ENCODE assay signal across 8 cellular contexts in genomic region chr19:45178262-45179062, GRCh38. TPM values are rescaled to one million over a fixed set of nuclear protein-coding genes. Genes with fewer than 3 reads are reported as not detected.
DNase-seq lines count a peak whose midpoint lies in the region; ATAC-seq lines count a peak whose summit lies in the region.

TSS of gene BLOC1S3 (plus strand) at chr19:45178784. CDS start at chr19:45179297, 513 bp downstream.

- no peaks in the 10 kb centered on the region for H3K36me3 ChIP-seq in GM23248 (ENCODE audit: low read depth)

- peaks cover 28% of the 10 kb centered on the region for H3K79me2 ChIP-seq in GM23248 (ENCODE audit: insufficient read depth)

- H3K27me3 ChIP-seq in GM23248 (replicated peaks; ENCODE audit: insufficient read depth), result no peaks in the 10 kb centered on the region

- peak within 1 kb of the TSS; percentile 87 for H3K4me2 ChIP-seq in GM23248 (ENCODE audit: unreplicated experiment)

- H3K27ac Mint-ChIP-seq in activated T-helper 1 cell treated with anti-CD3 and anti-CD28 coated beads, Interleukin-12 subunit alpha, Interleukin-12 subunit beta, Interleukin-2, Interleukin-4 antibody, amounts not matched to agents 30 ng/mL and 10 ng/mL and 1 ng/mL, durations not matched to agents 14 hours and 24 hours and 36 hours, result peak within 1 kb of the TSS; percentile 88
- H3K27ac Mint-ChIP-seq in naive B cell, result peak within 1 kb of the TSS; percentile 90 to 99 (median 96)
- H3K27ac Mint-ChIP-seq in stimulated activated memory B cell treated with anti-CD40 and anti-IgM and Interleukin-4, amounts not matched to agents 10 μg/mL and 1 μg/mL and 100 μg/mL, for 72 hours, result peak within 1 kb of the TSS; percentile 75

- H3K36me3 Mint-ChIP-seq in activated T-helper 1 cell treated with anti-CD3 and anti-CD28 coated beads, Interleukin-12 subunit alpha, Interleukin-12 subunit beta, Interleukin-2, Interleukin-4 antibody, amounts not matched to agents 30 ng/mL and 10 ng/mL and 1 ng/mL, durations not matched to agents 14 hours and 24 hours and 36 hours (ENCODE audit: low read depth), result peaks cover 9% of the 10 kb centered on the region
- H3K36me3 Mint-ChIP-seq in naive B cell, result peaks cover 0 to 13% of the 10 kb centered on the region in 2 donors
- peaks cover 23% of the 10 kb centered on the region for H3K36me3 Mint-ChIP-seq in stimulated activated memory B cell treated with anti-CD40 and anti-IgM and Interleukin-4, amounts not matched to agents 10 μg/mL and 1 μg/mL and 100 μg/mL, for 72 hours

- H3K9ac ChIP-seq in GM23248, result peak within 1 kb of the TSS; percentile 97

- H2AFZ ChIP-seq in GM23248, result peak within 1 kb of the TSS; percentile 68

- no peaks in the 10 kb centered on the region for H3K27me3 Mint-ChIP-seq in activated T-helper 1 cell treated with anti-CD3 and anti-CD28 coated beads, Interleukin-12 subunit alpha, Interleukin-12 subunit beta, Interleukin-2, Interleukin-4 antibody, amounts not matched to agents 30 ng/mL and 10 ng/mL and 1 ng/mL, durations not matched to agents 14 hours and 24 hours and 36 hours (ENCODE audit: insufficient read depth)
- H3K27me3 Mint-ChIP-seq in naive B cell, result no peaks in the 10 kb centered on the region
- no peaks in the 10 kb centered on the region for H3K27me3 Mint-ChIP-seq in stimulated activated memory B cell treated with anti-CD40 and anti-IgM and Interleukin-4, amounts not matched to agents 10 μg/mL and 1 μg/mL and 100 μg/mL, for 72 hours

- peak within 1 kb of the TSS; percentile 90 for H3K4me3 ChIP-seq in GM23248

- 1% methylated on average over 45 to 49 of the region's 50 CpGs for WGBS in GM23248 (ENCODE audit: low coverage in 1 of 2, low lambda C conversion rate in 2 of 2, missing lambda C conversion rate in 2 of 2), 2 experiments

- no peaks in the 10 kb centered on the region for H3K9me3 ChIP-seq in GM23248 (ENCODE audit: low read depth)

- peak; percentile 78 for ATAC-seq in naive B cell (ENCODE audit: low read depth in 2 of 2)
- peak; percentile 97 for ATAC-seq in stimulated activated memory B cell treated with anti-CD40 and anti-IgM and Interleukin-4, amounts not matched to agents 10 μg/mL and 1 μg/mL and 100 μg/mL, for 72 hours

- no peaks in the 10 kb centered on the region for H3K9me3 Mint-ChIP-seq in activated T-helper 1 cell treated with anti-CD3 and anti-CD28 coated beads, Interleukin-12 subunit alpha, Interleukin-12 subunit beta, Interleukin-2, Interleukin-4 antibody, amounts not matched to agents 30 ng/mL and 10 ng/mL and 1 ng/mL, durations not matched to agents 14 hours and 24 hours and 36 hours
- no peaks in the 10 kb centered on the region for H3K9me3 Mint-ChIP-seq in naive B cell
- no peaks in the 10 kb centered on the region for H3K9me3 Mint-ChIP-seq in stimulated activated memory B cell treated with anti-CD40 and anti-IgM and Interleukin-4, amounts not matched to agents 10 μg/mL and 1 μg/mL and 100 μg/mL, for 72 hours

- peak within 1 kb of the TSS; percentile 88 for H3K4me3 Mint-ChIP-seq in activated T-helper 1 cell treated with anti-CD3 and anti-CD28 coated beads, Interleukin-12 subunit alpha, Interleukin-12 subunit beta, Interleukin-2, Interleukin-4 antibody, amounts not matched to agents 30 ng/mL and 10 ng/mL and 1 ng/mL, durations not matched to agents 14 hours and 24 hours and 36 hours
- H3K4me3 Mint-ChIP-seq in naive B cell, result peak within 1 kb of the TSS; percentile 80 to 98 (median 94)
- peak within 1 kb of the TSS; percentile 78 for H3K4me3 Mint-ChIP-seq in stimulated activated memory B cell treated with anti-CD40 and anti-IgM and Interleukin-4, amounts not matched to agents 10 μg/mL and 1 μg/mL and 100 μg/mL, for 72 hours

- H3K4me1 Mint-ChIP-seq in activated T-helper 1 cell treated with anti-CD3 and anti-CD28 coated beads, Interleukin-12 subunit alpha, Interleukin-12 subunit beta, Interleukin-2, Interleukin-4 antibody, amounts not matched to agents 30 ng/mL and 10 ng/mL and 1 ng/mL, durations not matched to agents 14 hours and 24 hours and 36 hours (ENCODE audit: low read depth), result peaks cover 19% of the 10 kb centered on the region
- H3K4me1 Mint-ChIP-seq in naive B cell, result peaks cover 31 to 45% (median 44%) of the 10 kb centered on the region in 3 donors
- peaks cover 41% of the 10 kb centered on the region for H3K4me1 Mint-ChIP-seq in stimulated activated memory B cell treated with anti-CD40 and anti-IgM and Interleukin-4, amounts not matched to agents 10 μg/mL and 1 μg/mL and 100 μg/mL, for 72 hours

- H3K9me2 ChIP-seq in GM23248 (ENCODE audit: insufficient read depth), result no peaks in the 10 kb centered on the region

- intact Hi-C loops in activated T-helper 1 cell treated with anti-CD3 and anti-CD28 coated beads, Interleukin-12 subunit alpha, Interleukin-12 subunit beta, Interleukin-2, Interleukin-4 antibody, amounts not matched to agents 30 ng/mL and 10 ng/mL and 1 ng/mL, durations not matched to agents 14 hours and 24 hours and 36 hours (cut with micrococcal nuclease), result loop anchor here (1.0 to 10.0 kb wide), 14 partner anchors 14 to 1676 kb away; partner anchors contain the start of genes AP2S1, CLASRP, ERCC1 and ERCC2

- in situ Hi-C loops in GM23248 (cut with MboI), result no loop called here

- H3K27ac ChIP-seq in GM23248, result peak within 1 kb of the TSS; percentile 100

- H4K20me1 ChIP-seq in GM23248 (ENCODE audit: insufficient read depth), result no peaks in the 10 kb centered on the region

- peaks cover 14% of the 10 kb centered on the region; the same call in 1 of the 2 replicates for H3F3A ChIP-seq in GM23248 (ENCODE audit: insufficient read depth)

- peak; percentile 100 for DNase-seq in EH (ENCODE audit: low read depth)
- DNase-seq in GM23248, result peak; percentile 100
- DNase-seq in Kasumi-1 (lab: John Stamatoyannopoulos, UW), result peak; percentile 100
- peak; percentile 100 for DNase-seq in RPMI7951 (ENCODE audit: low read depth)
- peak; percentile 100 for DNase-seq in activated T-helper 1 cell treated with anti-CD3 and anti-CD28 coated beads, Interleukin-12 subunit alpha, Interleukin-12 subunit beta, Interleukin-2, Interleukin-4 antibody, amounts not matched to agents 30 ng/mL and 10 ng/mL and 1 ng/mL, durations not matched to agents 14 hours and 24 hours and 36 hours (ENCODE audit: low spot score)
- DNase-seq in fibroblast of gingiva (ENCODE audit: low read depth), result peak; percentile 100
- peak; percentile 100 for DNase-seq in naive B cell

- 0 out of 2 replicates have a peak, but pooled peaks cover 13% of the 10 kb centered on the region for H3K4me1 ChIP-seq in GM23248 (ENCODE audit: insufficient read depth)

RNA-seq across cellular contexts. Expression of gene BLOC1S3, which starts in this region (rescaled TPM):
- 4.3 and 9.0 TPM in 2 replicates for total RNA-seq in GM23248 (2014; rRNA removed; shearing (Covaris generic))
- polyA plus RNA-seq in GM23248 (2016; fragmentation: Nextera tagmentation; extraction: Ambion mirVana), result 7.2 and 8.9 TPM in 2 replicates
- 4.0 and 6.4 TPM in 2 replicates for total RNA-seq in RPMI7951 (2014; rRNA removed; shearing (Covaris generic))
- 10.4 and 10.5 TPM in 2 replicates for total RNA-seq in activated T-helper 1 cell treated with anti-CD3 and anti-CD28 coated beads, Interleukin-12 subunit alpha, Interleukin-12 subunit beta, Interleukin-2, Interleukin-4 antibody, amounts not matched to agents 30 ng/mL and 10 ng/mL and 1 ng/mL, durations not matched to agents 14 hours and 24 hours and 36 hours
- polyA plus RNA-seq in naive B cell (ENCODE audit: low read depth in 6 of 6), result 10 to 100 TPM in 5 of 6 donors, 1 to 10 TPM in 1; 9.1 to 24.5 (median 13.6) TPM

Comparison
In these comparisons a context has a peak if more than half of its experiments do, and no peak if none do; other contexts are left out.
1. Peak in every context shown above with its lines: DNase-seq, ATAC-seq, H3K4me3 ChIP-seq and H3K27ac ChIP-seq.